1 cellular context compared by ENCODE assay signal in the genomic region with DNA sequence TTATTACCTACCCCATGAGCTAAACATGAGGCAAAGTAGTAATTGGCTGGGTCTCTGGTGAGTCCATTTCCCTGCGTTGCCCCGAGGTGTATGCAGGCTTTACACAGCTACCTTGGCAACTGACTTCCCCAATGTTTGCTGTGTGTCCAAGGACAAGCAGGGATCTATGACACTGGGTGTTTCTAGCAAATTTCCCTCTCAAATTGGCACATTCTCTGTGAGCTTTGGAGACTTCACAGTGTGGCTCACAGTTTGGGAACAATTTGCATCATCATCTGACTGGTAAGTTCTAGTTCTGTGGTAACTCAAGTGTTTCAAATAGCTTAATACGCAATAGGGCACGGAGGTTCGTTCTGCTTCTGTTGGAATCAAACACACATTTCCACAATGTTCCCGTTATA.
TF ChIP-seq lines count a peak whose summit lies in the region.

No MANE protein-coding gene starts in this region.

TF ChIP-seq in WTC11, 78 proteins besides CTCF, POLR2A, EP300 and RAD21 (continued from another document):
- no peak for TF ChIP-seq ARID4B (CRISPR knock-in tag; IDR thresholded peaks at IDR 0.05; ENCODE audit: borderline replicate concordance)
- TF ChIP-seq, protein P1, sequence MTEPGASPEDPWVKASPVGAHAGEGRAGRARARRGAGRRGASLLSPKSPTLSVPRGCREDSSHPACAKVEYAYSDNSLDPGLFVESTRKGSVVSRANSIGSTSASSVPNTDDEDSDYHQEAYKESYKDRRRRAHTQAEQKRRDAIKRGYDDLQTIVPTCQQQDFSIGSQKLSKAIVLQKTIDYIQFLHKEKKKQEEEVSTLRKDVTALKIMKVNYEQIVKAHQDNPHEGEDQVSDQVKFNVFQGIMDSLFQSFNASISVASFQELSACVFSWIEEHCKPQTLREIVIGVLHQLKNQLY (CRISPR knock-in tag; IDR thresholded peaks at IDR 0.05) = no peak
